Comparison of ENCODE assay signal across 14 cellular contexts in the genomic region with DNA sequence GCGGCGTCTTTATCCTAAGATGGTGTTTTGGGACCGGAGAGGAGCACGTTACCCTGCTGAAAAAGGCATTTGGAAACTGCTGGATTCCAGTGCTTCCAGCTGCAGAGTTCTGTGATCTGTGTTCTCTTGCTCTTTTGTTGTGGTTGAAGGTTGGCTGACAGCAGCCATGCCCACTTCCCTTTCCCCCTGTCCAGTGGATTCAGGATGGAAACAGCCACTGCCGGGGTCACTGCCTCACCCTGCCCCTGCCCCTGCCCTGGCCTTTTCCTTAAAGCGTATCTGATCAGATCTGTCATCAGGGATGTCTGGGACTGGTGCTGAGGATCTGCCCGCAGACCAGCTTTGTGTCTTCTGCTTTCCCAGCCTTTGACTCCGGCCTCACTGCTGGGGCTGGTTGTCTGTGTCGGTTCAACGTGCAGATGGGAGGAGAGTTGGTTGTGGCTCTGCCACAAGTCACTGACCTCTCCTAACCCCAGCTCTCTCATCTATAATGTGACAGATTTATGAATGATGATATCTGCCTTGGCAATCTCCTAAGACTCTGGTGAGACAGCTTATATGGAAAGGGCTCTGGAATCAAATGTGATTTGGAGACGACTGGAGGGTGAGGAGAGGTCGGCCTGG.
DNase-seq lines count a peak whose midpoint lies in the region; FAIRE-seq and TF ChIP-seq lines count a peak whose summit lies in the region.
"Had no signal": no experiment of that assay in that cellular context is flagged by ENCODE, and none has a peak within 500 bp of the region (broad histone marks: within the 10 kb centered on the region; RNA-seq: fewer than 3 reads in every experiment).

No MANE protein-coding gene starts in this region.

- H3K4me3 ChIP-seq in breast epithelium (no peak overlapping the region), SK-N-SH (ENCODE audit: low read depth in 2 of 2, low read length in 1 of 2) (no peak overlapping the region), kidney (ENCODE audit: low read length in 2 of 2) (no peak overlapping the region), thyroid gland (replicated peaks in 1 of 3) (no peak overlapping the region), foreskin fibroblast (ENCODE audit: low read depth in 1 of 2, low read length in 2 of 2) (no peak overlapping the region)
- H3K4me3 ChIP-seq: esophagus muscularis mucosa had no signal

- no peak for FAIRE-seq in kidney (lab: Jason Lieb, UNC)
- FAIRE-seq: H54 had no signal

- no peak overlapping the region for H3K27ac Mint-ChIP-seq in MCF 10A (ENCODE audit: low read depth, unreplicated experiment)
- H3K27ac Mint-ChIP-seq: activated naive CD8-positive, alpha-beta T cell; progenitor cell of endocrine pancreas had no signal

- H3K36me3 ChIP-seq in breast epithelium (no peaks in the 10 kb centered on the region), SK-N-SH (replicated peaks in 1 of 2; ENCODE audit: control insufficient read depth in 1 of 2, insufficient read depth in 2 of 2, low read length in 1 of 2) (no peaks in the 10 kb centered on the region), kidney (ENCODE audit: control insufficient read depth in 1 of 2, insufficient read depth in 2 of 2, low read length in 2 of 2) (no peaks in the 10 kb centered on the region), thyroid gland (no peaks in the 10 kb centered on the region)

- peak in 1 of 2 experiments; percentile 14; a peak in 1 of 4 replicates for TF ChIP-seq EP300 in SK-N-SH (IDR thresholded peaks at IDR 0.05; ENCODE audit: borderline replicate concordance in 1 of 2, low read depth in 1 of 2, low read length in 1 of 2)

- TF ChIP-seq POLR2A in breast epithelium (IDR thresholded peaks at IDR 0.05) (no peak), thyroid gland (IDR thresholded peaks at IDR 0.05) (no peak)

- no peak for DNase-seq in breast epithelium (ENCODE audit: low spot score in 2 of 2)
- no peak for DNase-seq in MCF 10A (ENCODE audit: unreplicated experiment)
- peak; percentile 48 for DNase-seq in SK-N-SH
- DNase-seq in kidney = no peak
- DNase-seq in thyroid gland = no peak
- DNase-seq in dermis blood vessel endothelial cell = no peak
- DNase-seq in NCI-H2107 (lab: John Stamatoyannopoulos, UW) = no peak
- DNase-seq in foreskin fibroblast = no peak
- DNase-seq: hippocampal formation; stimulated activated CD4-positive, alpha-beta T cell treated with anti-CD3 and anti-CD28 coated beads, Interleukin-2, amount 100 ng/mL, for 24 hours had no signal

- H3F3A ChIP-seq in SK-N-SH (replicated peaks; ENCODE audit: insufficient read depth) = no peaks in the 10 kb centered on the region

- no peaks in the 10 kb centered on the region for H3K27me3 Mint-ChIP-seq in MCF 10A (ENCODE audit: insufficient read depth, unreplicated experiment)
- H3K27me3 Mint-ChIP-seq: activated naive CD8-positive, alpha-beta T cell; progenitor cell of endocrine pancreas had no signal

- H3K9me2 ChIP-seq in SK-N-SH = no peaks in the 10 kb centered on the region

- H3K79me2 ChIP-seq in SK-N-SH (ENCODE audit: insufficient read depth) = no peaks in the 10 kb centered on the region

- TF ChIP-seq CTCF in breast epithelium (IDR thresholded peaks at IDR 0.05) (no peak), MCF 10A (IDR thresholded peaks at IDR 0.05; ENCODE audit: unreplicated experiment) (no peak), SK-N-SH (IDR thresholded peaks at IDR 0.05) (no peak), kidney (IDR thresholded peaks at IDR 0.05; ENCODE audit: borderline replicate concordance, extremely low read depth, insufficient read depth) (no peak), thyroid gland (IDR thresholded peaks at IDR 0.05) (no peak), foreskin fibroblast (IDR thresholded peaks at IDR 0.05; ENCODE audit: low read depth, low read length) (no peak)

- H4K20me1 ChIP-seq in SK-N-SH (ENCODE audit: insufficient read depth) = no peaks in the 10 kb centered on the region

- CTCF ChIA-PET in MCF 10A (lab: Yijun Ruan, JAX) (no interaction called here), SK-N-SH (lab: Yijun Ruan, JAX) (interaction anchor here (1.2 to 1.5 kb wide), 3 partner anchors 48 to 298 kb away, joined by 3 to 5 read pairs (median 3); no protein-coding TSS in a partner anchor)

- WGBS in SK-N-SH (ENCODE audit: low lambda C conversion rate) = 60% methylated on average over 12 of the region's 12 CpGs
- 87 to 89% methylated on average over 12 of the region's 12 CpGs for WGBS in thyroid gland, 2 donors

- H3K4me3 Mint-ChIP-seq in MCF 10A (ENCODE audit: unreplicated experiment) = no peak overlapping the region
- H3K4me3 Mint-ChIP-seq: activated naive CD8-positive, alpha-beta T cell had no signal

- H3K4me2 ChIP-seq in SK-N-SH = no peak overlapping the region

- intact Hi-C loops in breast epithelium (cut with DNase I; ENCODE audit: low total_unique reads) (no loop called here), MCF 10A (cut with micrococcal nuclease) (no loop called here), kidney (cut with DNase I) (no loop called here), thyroid gland (cut with DNase I) (no loop called here)

- H3K36me3 Mint-ChIP-seq in MCF 10A (ENCODE audit: insufficient read depth, unreplicated experiment) = no peaks in the 10 kb centered on the region

- POLR2A ChIA-PET in MCF 10A (lab: Yijun Ruan, JAX) (interaction anchor here (1.2 kb wide), 1 partner anchor 37 kb away, joined by 6 read pairs; no protein-coding TSS in a partner anchor), SK-N-SH (lab: Yijun Ruan, JAX) (no interaction called here)

- no peak overlapping the region for H2AFZ ChIP-seq in SK-N-SH (ENCODE audit: low read depth)

- H3K9me3 ChIP-seq in breast epithelium = no peaks in the 10 kb centered on the region
- no peaks in the 10 kb centered on the region for H3K9me3 ChIP-seq in SK-N-SH
- H3K9me3 ChIP-seq in kidney (ENCODE audit: control insufficient read depth in 1 of 2, low read length in 2 of 2) = no peaks in the 10 kb centered on the region
- H3K9me3 ChIP-seq in thyroid gland = no peaks in the 10 kb centered on the region
- H3K9me3 ChIP-seq: esophagus muscularis mucosa had no signal

- no TSS peak for BruUV-seq in MCF 10A (replicated peaks; lab: Mats Ljungman, UMichigan)

- peaks cover 5% of the 10 kb centered on the region for H3K9me3 Mint-ChIP-seq in MCF 10A (ENCODE audit: unreplicated experiment)

- no peak for TF ChIP-seq RAD21 in SK-N-SH (IDR thresholded peaks at IDR 0.05; ENCODE audit: low read length)

- H3K9ac ChIP-seq in SK-N-SH (no peak overlapping the region), kidney (ENCODE audit: low read length in 2 of 2) (peak overlapping the region in 1 of 2 donors; percentile 3)

- H3K27ac ChIP-seq in breast epithelium (peak overlapping the region; percentile 3 to 49), SK-N-SH (ENCODE audit: low read depth in 2 of 2, low read length in 1 of 2) (peak overlapping the region in 1 of 2 experiments; percentile 54; a peak in 1 of 4 replicates), kidney (ENCODE audit: low read depth in 2 of 2, low read length in 2 of 2) (peak overlapping the region; percentile 81 to 87), thyroid gland (peak overlapping the region in 2 of 3 donors; percentile 27 to 62)
- H3K27ac ChIP-seq: esophagus muscularis mucosa had no signal

- H3K27me3 ChIP-seq in breast epithelium (no peaks in the 10 kb centered on the region), SK-N-SH (ENCODE audit: insufficient read depth) (no peaks in the 10 kb centered on the region), thyroid gland (no peaks in the 10 kb centered on the region)
- H3K27me3 ChIP-seq: esophagus muscularis mucosa had no signal

- H3K4me1 ChIP-seq in breast epithelium = no peaks in the 10 kb centered on the region
- peaks cover 0 to 13% of the 10 kb centered on the region in 2 experiments; a peak in 1 of 4 replicates for H3K4me1 ChIP-seq in SK-N-SH (ENCODE audit: control insufficient read depth in 1 of 2, insufficient read depth in 2 of 2, low read depth in 1 of 2, low read length in 1 of 2)
- peaks cover 36 to 40% of the 10 kb centered on the region in 2 donors for H3K4me1 ChIP-seq in kidney (ENCODE audit: control insufficient read depth in 1 of 2, insufficient read depth in 1 of 2, low read depth in 1 of 2, low read length in 2 of 2)
- peaks cover 14 to 56% of the 10 kb centered on the region in 2 donors for H3K4me1 ChIP-seq in thyroid gland

- no peaks in the 10 kb centered on the region for H3K4me1 Mint-ChIP-seq in MCF 10A (ENCODE audit: insufficient read depth, unreplicated experiment)

TF ChIP-seq in SK-N-SH, 30 proteins besides CTCF, POLR2A, EP300 and RAD21 (continues in another document):
- TF ChIP-seq FOXJ3 (CRISPR knock-in tag; IDR thresholded peaks at IDR 0.05) (no peak), EZH2phosphoT487 (IDR thresholded peaks at IDR 0.05; ENCODE audit: borderline replicate concordance, low read depth) (no peak), CHD2 (IDR thresholded peaks at IDR 0.05; ENCODE audit: low read length, partially characterized antibody) (no peak)
- TF ChIP-seq, protein P1, sequence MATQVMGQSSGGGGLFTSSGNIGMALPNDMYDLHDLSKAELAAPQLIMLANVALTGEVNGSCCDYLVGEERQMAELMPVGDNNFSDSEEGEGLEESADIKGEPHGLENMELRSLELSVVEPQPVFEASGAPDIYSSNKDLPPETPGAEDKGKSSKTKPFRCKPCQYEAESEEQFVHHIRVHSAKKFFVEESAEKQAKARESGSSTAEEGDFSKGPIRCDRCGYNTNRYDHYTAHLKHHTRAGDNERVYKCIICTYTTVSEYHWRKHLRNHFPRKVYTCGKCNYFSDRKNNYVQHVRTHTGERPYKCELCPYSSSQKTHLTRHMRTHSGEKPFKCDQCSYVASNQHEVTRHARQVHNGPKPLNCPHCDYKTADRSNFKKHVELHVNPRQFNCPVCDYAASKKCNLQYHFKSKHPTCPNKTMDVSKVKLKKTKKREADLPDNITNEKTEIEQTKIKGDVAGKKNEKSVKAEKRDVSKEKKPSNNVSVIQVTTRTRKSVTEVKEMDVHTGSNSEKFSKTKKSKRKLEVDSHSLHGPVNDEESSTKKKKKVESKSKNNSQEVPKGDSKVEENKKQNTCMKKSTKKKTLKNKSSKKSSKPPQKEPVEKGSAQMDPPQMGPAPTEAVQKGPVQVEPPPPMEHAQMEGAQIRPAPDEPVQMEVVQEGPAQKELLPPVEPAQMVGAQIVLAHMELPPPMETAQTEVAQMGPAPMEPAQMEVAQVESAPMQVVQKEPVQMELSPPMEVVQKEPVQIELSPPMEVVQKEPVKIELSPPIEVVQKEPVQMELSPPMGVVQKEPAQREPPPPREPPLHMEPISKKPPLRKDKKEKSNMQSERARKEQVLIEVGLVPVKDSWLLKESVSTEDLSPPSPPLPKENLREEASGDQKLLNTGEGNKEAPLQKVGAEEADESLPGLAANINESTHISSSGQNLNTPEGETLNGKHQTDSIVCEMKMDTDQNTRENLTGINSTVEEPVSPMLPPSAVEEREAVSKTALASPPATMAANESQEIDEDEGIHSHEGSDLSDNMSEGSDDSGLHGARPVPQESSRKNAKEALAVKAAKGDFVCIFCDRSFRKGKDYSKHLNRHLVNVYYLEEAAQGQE (IDR thresholded peaks at IDR 0.05; ENCODE audit: low read depth, low read length) = no peak
